ENCODE assay signal across 1 cellular context in genomic region chr13:97231118-97231831, GRCh38.
TF ChIP-seq lines count a peak whose summit lies in the region.

No MANE protein-coding gene starts in this region.

TF ChIP-seq in SK-N-SH, 30 proteins besides CTCF, POLR2A, EP300 and RAD21 (continued from another document):
- TF ChIP-seq EZH2phosphoT487 (IDR thresholded peaks at IDR 0.05; ENCODE audit: borderline replicate concordance, low read depth) (no peak), GATA2 (CRISPR knock-in tag; IDR thresholded peaks at IDR 0.05) (no peak), POLR2AphosphoS5 (IDR thresholded peaks at IDR 0.05; ENCODE audit: low read depth, low read length) (no peak), SMC3 (IDR thresholded peaks at IDR 0.05; ENCODE audit: low read depth, low read length) (no peak), NFIC (IDR thresholded peaks at IDR 0.05; ENCODE audit: borderline replicate concordance) (peak; percentile 38)
